6 cellular contexts compared by ENCODE assay signal in genomic region chr7:151008511-151009323, GRCh38. TPM values are rescaled to one million over a fixed set of nuclear protein-coding genes. Genes with fewer than 3 reads are reported as not detected.
DNase-seq lines count a peak whose midpoint lies in the region; ATAC-seq and TF ChIP-seq lines count a peak whose summit lies in the region.

No MANE protein-coding gene starts in this region.

- H3K9ac ChIP-seq in H9 (ENCODE audit: extremely low read depth, insufficient read length, low read length), result no peak overlapping the region

- no peak overlapping the region for H2BK120ac ChIP-seq in H9 (ENCODE audit: low read depth, low read length, poor library complexity, severe bottlenecking)

- peak; percentile 50 for ATAC-seq in esophagus mucosa

- H3K4me2 ChIP-seq in H9 (ENCODE audit: insufficient read depth, insufficient read length, low read length), result peak overlapping the region; percentile 11

- H3K79me2 ChIP-seq in H9 (ENCODE audit: insufficient read depth, low read length), result no peaks in the 10 kb centered on the region

- peaks cover 21 to 42% of the 10 kb centered on the region in 2 experiments for H3K4me1 Mint-ChIP-seq in H9

- TF ChIP-seq CTCF in AG04449 (IDR thresholded peaks at IDR 0.05; ENCODE audit: insufficient read depth, low read length, missing control alignments) (peak; percentile 68), H9 (conservative IDR thresholded peaks at IDR 0.05) (peak; percentile 99), VCaP (conservative IDR thresholded peaks at IDR 0.05) (peak; percentile 46)

- no peak overlapping the region for H4K91ac ChIP-seq in H9 (ENCODE audit: insufficient read length, low read depth, low read length)

- H3K79me1 ChIP-seq in H9 (ENCODE audit: insufficient read depth, low read depth, low read length, poor library complexity, severe bottlenecking), result no peaks in the 10 kb centered on the region

- H3K4ac ChIP-seq in H9 (ENCODE audit: low read depth, low read length), result no peak overlapping the region

- H3K4me3 ChIP-seq in AG04449 (ENCODE audit: low read depth, low read length), result peak overlapping the region; percentile 18

- POLR2A ChIA-PET in AG04449 (lab: Yijun Ruan, JAX), result no interaction called here

- H3K27ac ChIP-seq in H9 (ENCODE audit: insufficient read length, low read depth, low read length) (no peak overlapping the region), VCaP (no peak overlapping the region)

- H3K27me3 ChIP-seq in H9 (ENCODE audit: insufficient read depth, low read length), result no peaks in the 10 kb centered on the region

- H4K20me1 ChIP-seq in H9 (ENCODE audit: control insufficient read depth, insufficient read depth, insufficient read length), result no peaks in the 10 kb centered on the region

- H4K5ac ChIP-seq in H9 (ENCODE audit: insufficient read length, low read depth, low read length), result no peak overlapping the region

- H3K56ac ChIP-seq in H9 (ENCODE audit: insufficient read length, low read depth, low read length), result no peak overlapping the region

- no peak overlapping the region for H2AK5ac ChIP-seq in H9 (ENCODE audit: insufficient read length, low read length)

- H4K8ac ChIP-seq in H9 (replicated peaks; ENCODE audit: insufficient read length, low read depth, low read length), result no peak overlapping the region

- DNase-seq in AG04449 (ENCODE audit: low read depth, low spot score) (no peak), H9 (peak; percentile 94), putamen (ENCODE audit: low spot score) (no peak)
- DNase-seq in stimulated activated CD4-positive, alpha-beta T cell treated with anti-CD3 and anti-CD28 coated beads, Interleukin-12 subunit alpha, Interleukin-12 subunit beta, amount 100 ng/mL, for 24 hours (ENCODE audit: low read depth in 2 of 2), result peak; percentile 70 to 82

- H2BK20ac ChIP-seq in H9 (ENCODE audit: low read depth, low read length, poor library complexity, severe bottlenecking), result no peak overlapping the region

- H3K23me2 ChIP-seq in H9 (ENCODE audit: insufficient read length, low read depth, low read length, poor library complexity, severe bottlenecking), result peaks cover 8% of the 10 kb centered on the region

- peak overlapping the region; percentile 38 to 41; a peak in 3 of 5 replicates for H3K4me3 Mint-ChIP-seq in H9

- no CpG with 5 or more reads among the region's 40 CpGs for WGBS in H9 (ENCODE audit: extremely low coverage, insufficient read length, low lambda C conversion rate)

- H2BK15ac ChIP-seq in H9 (ENCODE audit: low read depth, low read length), result no peak overlapping the region

- CTCF ChIA-PET in AG04449 (lab: Yijun Ruan, JAX), result interaction anchor here (0.7 to 11.9 kb wide), 14 partner anchors 9 to 100 kb away, joined by 3 to 190 read pairs (median 4); partner anchors contain the start of genes ABCB8, ATG9B and SLC4A2

- no peak overlapping the region for H3K23ac ChIP-seq in H9 (ENCODE audit: insufficient read length, low read depth, low read length)

- H3K27me3 Mint-ChIP-seq in H9 (ENCODE audit: low read depth), result peaks cover 24% of the 10 kb centered on the region

- H2AFZ ChIP-seq in H9 (ENCODE audit: low read length), result no peak overlapping the region

- no peaks in the 10 kb centered on the region for H3K9me3 ChIP-seq in H9 (ENCODE audit: control insufficient read depth, low read depth, low read length)

- H3K27ac Mint-ChIP-seq in H9, result no peak overlapping the region; a peak in 1 of 7 replicates

- H2BK12ac ChIP-seq in H9 (ENCODE audit: insufficient read length, low read depth, low read length), result no peak overlapping the region

- H3K14ac ChIP-seq in H9 (ENCODE audit: insufficient read depth, low read length), result no peak overlapping the region

- H3K4me1 ChIP-seq in H9 (ENCODE audit: insufficient read depth, low read length), result peaks cover 4% of the 10 kb centered on the region; the same call in 1 of the 2 replicates

- peak overlapping the region; percentile 7 for H3K18ac ChIP-seq in H9 (ENCODE audit: insufficient read length, low read depth, low read length)

- no peaks in the 10 kb centered on the region for H3K9me3 Mint-ChIP-seq in H9

- H3T11ph ChIP-seq in H9 (ENCODE audit: low read length), result no peak overlapping the region

- H3K36me3 Mint-ChIP-seq in H9 (ENCODE audit: insufficient read depth in 1 of 3, low read depth in 3 of 3), result peaks cover 0 to 1% (median 0%) of the 10 kb centered on the region in 3 experiments; a peak in 1 of 7 replicates

- H2BK5ac ChIP-seq in H9 (ENCODE audit: insufficient read length, low read length), result no peak overlapping the region

RNA-seq across cellular contexts. Expression of gene ATG9B, which starts 15.6 kb away (rescaled TPM):
- total RNA-seq in H9 (2021) (1.5 and 2.0 TPM in 2 replicates), esophagus mucosa (16.7 TPM)

RNA-seq across cellular contexts. Expression of gene NOS3, which starts 17.9 kb away (rescaled TPM):
- total RNA-seq in H9 (2021) (4.5 and 4.7 TPM in 2 replicates), esophagus mucosa (3.1 TPM)

RNA-seq across cellular contexts. Expression of gene ABCB8, which starts 19.5 kb away (rescaled TPM):
- 22.1 and 23.9 TPM in 2 replicates for total RNA-seq in H9 (2021)
- total RNA-seq in esophagus mucosa, result 25.1 TPM

RNA-seq across cellular contexts. Expression of gene KCNH2, which starts 30.6 kb away (rescaled TPM):
- total RNA-seq in H9 (2021), result 4.3 and 4.5 TPM in 2 replicates
- total RNA-seq in esophagus mucosa, result 0.20 TPM

RNA-seq across cellular contexts. Expression of gene ASIC3, which starts 39.6 kb away (rescaled TPM):
- total RNA-seq in H9 (2021) (1.7 and 2.3 TPM in 2 replicates), esophagus mucosa (0.52 TPM)

Comparison
In these comparisons a context has a peak if more than half of its experiments do, and no peak if none do; other contexts are left out.
1. DNase-seq: peak in H9 (single experiment) and stimulated activated CD4-positive, alpha-beta T cell treated with anti-CD3 and anti-CD28 coated beads, Interleukin-12 subunit alpha, Interleukin-12 subunit beta, amount 100 ng/mL, for 24 hours (2 of 2); none in AG04449 (single experiment) and putamen (single experiment).
2. CTCF ChIP-seq: peak in every context shown above with its lines; median percentile 99 in H9; 68 in AG04449; 46 in VCaP.